In genomic region chr17:74987909-74988711, GRCh38 we compare ENCODE assay signal across 1 cellular context.
TF ChIP-seq lines count a peak whose summit lies in the region.

No MANE protein-coding gene starts in this region.

TF ChIP-seq in K562, 482 proteins besides CTCF, POLR2A, EP300 and RAD21 (continued from another document and continues in another):
- TF ChIP-seq HDAC1 (IDR thresholded peaks at IDR 0.05): 0 out of 4 replicates have a peak, but pooled peaks of 1 of the 2 experiments have one; percentile 33
- peak; percentile 17; the same call in 1 of the 2 replicates for TF ChIP-seq HINFP (tag; conservative IDR thresholded peaks at IDR 0.05; ENCODE audit: low read depth)
- TF ChIP-seq GTF2A2 (tag; IDR thresholded peaks at IDR 0.05): 0 out of 2 replicates have a peak, but pooled peaks have one; percentile 15
- peak; percentile 10; the same call in 1 of the 2 replicates for TF ChIP-seq HMGXB4 (CRISPR knock-in tag; IDR thresholded peaks at IDR 0.05)
- no peak for TF ChIP-seq BRF1 (IDR thresholded peaks at IDR 0.05; ENCODE audit: borderline replicate concordance, extremely low read depth, insufficient read length)
- peak; percentile 42 for TF ChIP-seq RBBP5 (IDR thresholded peaks at IDR 0.05; ENCODE audit: borderline replicate concordance, insufficient read depth, low read length, poor library complexity, severe bottlenecking)
- no peak for TF ChIP-seq OTX1 (CRISPR knock-in tag; IDR thresholded peaks at IDR 0.05)
- no peak for TF ChIP-seq FOXK2 (conservative IDR thresholded peaks at IDR 0.05 in 1 of 2, IDR thresholded peaks at IDR 0.05 in 1 of 2; ENCODE audit: low read depth in 2 of 2)
- TF ChIP-seq KLF13 (tag; IDR thresholded peaks at IDR 0.05; ENCODE audit: borderline replicate concordance, low read depth): no peak
- peak; percentile 68; the same call in 1 of the 2 replicates for TF ChIP-seq HDAC2 (IDR thresholded peaks at IDR 0.05)
- peak; percentile 69 for TF ChIP-seq HMGN3 (IDR thresholded peaks at IDR 0.05; ENCODE audit: borderline replicate concordance, extremely low read depth, insufficient read length, low read depth, low read length)
- no peak for TF ChIP-seq KAT8 (IDR thresholded peaks at IDR 0.05; ENCODE audit: low read depth)
- no peak for TF ChIP-seq ZNF175 (CRISPR knock-in tag; IDR thresholded peaks at IDR 0.05; ENCODE audit: low read depth)
- TF ChIP-seq SAFB2 (IDR thresholded peaks at IDR 0.05; ENCODE audit: borderline replicate concordance, low read depth, low read length, severe bottlenecking): no peak
- TF ChIP-seq ZFPM2 (CRISPR knock-in tag; IDR thresholded peaks at IDR 0.05): no peak
- TF ChIP-seq NFRKB (IDR thresholded peaks at IDR 0.05; ENCODE audit: low read depth): no peak
- TF ChIP-seq ZBTB7A (IDR thresholded peaks at IDR 0.05; ENCODE audit: borderline replicate concordance, control insufficient read depth, low read depth, low read length): peak; percentile 57; the same call in 1 of the 2 replicates
- TF ChIP-seq ZC3H8 (IDR thresholded peaks at IDR 0.05): no peak
- no peak for TF ChIP-seq E2F1 (CRISPR knock-in tag; IDR thresholded peaks at IDR 0.05)
- TF ChIP-seq HDAC8 (tag; IDR thresholded peaks at IDR 0.05): peak; percentile 31; the same call in 1 of the 2 replicates
- peak; percentile 72 to 77; a peak in 2 of 4 replicates for TF ChIP-seq NRF1 (conservative IDR thresholded peaks at IDR 0.05 in 1 of 2, IDR thresholded peaks at IDR 0.05 in 1 of 2)
- TF ChIP-seq PRDM10 (IDR thresholded peaks at IDR 0.05; ENCODE audit: partially characterized antibody): peak; percentile 43
- no peak for TF ChIP-seq PCBP2 (IDR thresholded peaks at IDR 0.05; ENCODE audit: low read depth, low read length, poor library complexity, severe bottlenecking)
- no peak for TF ChIP-seq TFE3 (CRISPR knock-in tag; IDR thresholded peaks at IDR 0.05)
- TF ChIP-seq SIN3A (IDR thresholded peaks at IDR 0.05; ENCODE audit: borderline replicate concordance in 2 of 2, control insufficient read depth in 1 of 2, low read depth in 2 of 2, low read length in 2 of 2): peak in 1 of 2 experiments; percentile 5; a peak in 1 of 4 replicates
- 0 out of 2 replicates have a peak, but pooled peaks have one; percentile 6 for TF ChIP-seq JUND (IDR thresholded peaks at IDR 0.05; ENCODE audit: borderline replicate concordance, low read depth, low read length)
- TF ChIP-seq JUND (tag; IDR thresholded peaks at IDR 0.05; ENCODE audit: borderline replicate concordance, low read depth, low read length): no peak
- no peak for TF ChIP-seq ZMIZ1 (IDR thresholded peaks at IDR 0.05; ENCODE audit: low read depth in 2 of 2, low read length in 2 of 2)
- no peak for TF ChIP-seq ZNF449 (CRISPR knock-in tag; IDR thresholded peaks at IDR 0.05)
- no peak for TF ChIP-seq RUNX1 (IDR thresholded peaks at IDR 0.05; ENCODE audit: low read depth)
- TF ChIP-seq TFAP4 (CRISPR knock-in tag; IDR thresholded peaks at IDR 0.05; ENCODE audit: borderline replicate concordance): peak; percentile 50
- TF ChIP-seq ARID4B (CRISPR knock-in tag; IDR thresholded peaks at IDR 0.05): no peak
- TF ChIP-seq ZNF717 (CRISPR knock-in tag; IDR thresholded peaks at IDR 0.05): no peak
- no peak for TF ChIP-seq ZNF324 (CRISPR knock-in tag; IDR thresholded peaks at IDR 0.05)
- TF ChIP-seq CHCHD3 (CRISPR knock-in tag; IDR thresholded peaks at IDR 0.05): no peak
- TF ChIP-seq CAMTA2 (CRISPR knock-in tag; conservative IDR thresholded peaks at IDR 0.05): no peak
